Comparison of ENCODE assay signal across 10 cellular contexts in genomic region chr15:85642693-85643058, GRCh38.
DNase-seq lines count a peak whose midpoint lies in the region; ATAC-seq and TF ChIP-seq lines count a peak whose summit lies in the region.
"Had no signal": no experiment of that assay in that cellular context is flagged by ENCODE, and none has a peak within 500 bp of the region (broad histone marks: within the 10 kb centered on the region; RNA-seq: fewer than 3 reads in every experiment).

No MANE protein-coding gene starts in this region.

- 64 to 68% methylated on average over 6 of the region's 6 CpGs for WGBS in upper lobe of left lung, 2 donors

- H3K4me3 ChIP-seq in cardiac fibroblast (replicated peaks in 1 of 2; ENCODE audit: low read depth in 2 of 2, low read length in 2 of 2), result no peak overlapping the region
- H3K4me3 ChIP-seq in upper lobe of left lung, result no peak overlapping the region

- H3K27me3 ChIP-seq in upper lobe of left lung, result no peaks in the 10 kb centered on the region

- CTCF ChIA-PET in activated CD8-positive, alpha-beta memory T cell treated with anti-CD3 and anti-CD28 coated beads, Interleukin-2, amount 10 ng/mL, durations not matched to agents 7 days and 5 days (lab: Charles Lee), result interaction anchor here (1.2 kb wide), 1 partner anchor 229 kb away, joined by 3 read pairs; no protein-coding TSS in a partner anchor

- TF ChIP-seq POLR2A in upper lobe of left lung (IDR thresholded peaks at IDR 0.05), result no peak

- no peak overlapping the region for H3K4me3 Mint-ChIP-seq in glutamatergic neuron (ENCODE audit: unreplicated experiment)
- H3K4me3 Mint-ChIP-seq in nephron, result peak overlapping the region; percentile 24 to 34 (median 26)
- H3K4me3 Mint-ChIP-seq in activated CD8-positive, alpha-beta memory T cell treated with anti-CD3 and anti-CD28 coated beads, Interleukin-2, amount 10 ng/mL, durations not matched to agents 7 days and 5 days, result no peak overlapping the region
- H3K4me3 Mint-ChIP-seq: activated naive CD8-positive, alpha-beta T cell treated with anti-CD3 and anti-CD28 coated beads, Interleukin-2, amount 50 U/mL, for 24 hours; IgD-negative memory B cell had no signal

- H3K4me1 Mint-ChIP-seq in glutamatergic neuron (ENCODE audit: low read depth, unreplicated experiment) (peaks cover 15% of the 10 kb centered on the region), nephron (peaks cover 38% of the 10 kb centered on the region)
- H3K4me1 Mint-ChIP-seq in activated CD8-positive, alpha-beta memory T cell treated with anti-CD3 and anti-CD28 coated beads, Interleukin-2, amount 10 ng/mL, durations not matched to agents 7 days and 5 days, result peaks cover 58% of the 10 kb centered on the region

- H3K27me3 Mint-ChIP-seq in glutamatergic neuron (ENCODE audit: unreplicated experiment), result no peaks in the 10 kb centered on the region
- H3K27me3 Mint-ChIP-seq in nephron (ENCODE audit: low read depth), result no peaks in the 10 kb centered on the region
- H3K27me3 Mint-ChIP-seq in activated CD8-positive, alpha-beta memory T cell treated with anti-CD3 and anti-CD28 coated beads, Interleukin-2, amount 10 ng/mL, durations not matched to agents 7 days and 5 days, result no peaks in the 10 kb centered on the region
- H3K27me3 Mint-ChIP-seq: activated naive CD8-positive, alpha-beta T cell treated with anti-CD3 and anti-CD28 coated beads, Interleukin-2, amount 50 U/mL, for 24 hours; IgD-negative memory B cell had no signal

- TF ChIP-seq CTCF in cardiac fibroblast (IDR thresholded peaks at IDR 0.05; ENCODE audit: low read depth, low read length) (no peak), glutamatergic neuron (IDR thresholded peaks at IDR 0.05; ENCODE audit: partially characterized antibody, unreplicated experiment) (no peak), nephron (IDR thresholded peaks at IDR 0.05; ENCODE audit: unreplicated experiment in 3 of 3) (no peak), upper lobe of left lung (IDR thresholded peaks at IDR 0.05) (peak in 2 of 6 experiments; percentile 4 to 13)

- H3K4me1 ChIP-seq in upper lobe of left lung, result peaks cover 37 to 75% (median 44%) of the 10 kb centered on the region in 4 donors

- DNase-seq in cardiac fibroblast (ENCODE audit: low read depth in 2 of 2) (peak; percentile 24 to 92), glutamatergic neuron (no peak), upper lobe of left lung (no peak), NAMALWA (ENCODE audit: low spot score) (no peak), iPS-NIHi7 (ENCODE audit: extremely low spot score) (no peak)
- DNase-seq in activated CD8-positive, alpha-beta memory T cell treated with anti-CD3 and anti-CD28 coated beads, Interleukin-2, amount 10 ng/mL, durations not matched to agents 7 days and 5 days, result no peak
- DNase-seq: activated CD4-positive, CD25-positive, alpha-beta regulatory T cell treated with anti-CD3 and anti-CD28 coated beads, Interleukin-2, amount 50 U/mL, for 72 hours; activated naive CD8-positive, alpha-beta T cell treated with anti-CD3 and anti-CD28 coated beads, Interleukin-2, amount 50 U/mL, for 24 hours had no signal

- TF ChIP-seq EP300 in upper lobe of left lung (IDR thresholded peaks at IDR 0.05), result no peak

- H3K9me3 Mint-ChIP-seq in glutamatergic neuron (ENCODE audit: unreplicated experiment) (peaks cover 2% of the 10 kb centered on the region), nephron (no peaks in the 10 kb centered on the region)
- H3K9me3 Mint-ChIP-seq in activated CD8-positive, alpha-beta memory T cell treated with anti-CD3 and anti-CD28 coated beads, Interleukin-2, amount 10 ng/mL, durations not matched to agents 7 days and 5 days (ENCODE audit: low read depth), result no peaks in the 10 kb centered on the region
- H3K9me3 Mint-ChIP-seq: activated naive CD8-positive, alpha-beta T cell treated with anti-CD3 and anti-CD28 coated beads, Interleukin-2, amount 50 U/mL, for 24 hours; IgD-negative memory B cell had no signal

- no peaks in the 10 kb centered on the region for H3K36me3 Mint-ChIP-seq in glutamatergic neuron (ENCODE audit: unreplicated experiment)
- peaks cover 45% of the 10 kb centered on the region for H3K36me3 Mint-ChIP-seq in nephron (ENCODE audit: low read depth)
- peaks cover 43% of the 10 kb centered on the region for H3K36me3 Mint-ChIP-seq in activated CD8-positive, alpha-beta memory T cell treated with anti-CD3 and anti-CD28 coated beads, Interleukin-2, amount 10 ng/mL, durations not matched to agents 7 days and 5 days

- H3K9me3 ChIP-seq in upper lobe of left lung, result no peaks in the 10 kb centered on the region

- peak overlapping the region; percentile 5 to 72 (median 61) for H3K27ac ChIP-seq in upper lobe of left lung

- ATAC-seq in upper lobe of left lung (ENCODE audit: low FRiP score in 2 of 2), result peak; percentile 38 to 81
- ATAC-seq in activated CD8-positive, alpha-beta memory T cell treated with anti-CD3 and anti-CD28 coated beads, Interleukin-2, amount 10 ng/mL, durations not matched to agents 7 days and 5 days, result no peak
- ATAC-seq: activated naive CD8-positive, alpha-beta T cell treated with anti-CD3 and anti-CD28 coated beads, Interleukin-2, amount 50 U/mL, for 24 hours had no signal

- H3K27ac Mint-ChIP-seq in glutamatergic neuron (ENCODE audit: unreplicated experiment), result peak overlapping the region; percentile 39
- peak overlapping the region; percentile 89 to 96 (median 95) for H3K27ac Mint-ChIP-seq in nephron
- H3K27ac Mint-ChIP-seq in activated CD8-positive, alpha-beta memory T cell treated with anti-CD3 and anti-CD28 coated beads, Interleukin-2, amount 10 ng/mL, durations not matched to agents 7 days and 5 days, result no peak overlapping the region
- H3K27ac Mint-ChIP-seq: activated naive CD8-positive, alpha-beta T cell treated with anti-CD3 and anti-CD28 coated beads, Interleukin-2, amount 50 U/mL, for 24 hours had no signal

- H3K36me3 ChIP-seq in upper lobe of left lung, result peaks cover 6 to 75% (median 42%) of the 10 kb centered on the region in 4 donors

Comparison
In these comparisons a context has a peak if more than half of its experiments do, and no peak if none do; other contexts are left out.
1. DNase-seq: peak in cardiac fibroblast (2 of 2); none in glutamatergic neuron (single experiment), upper lobe of left lung (0 of 2), activated CD8-positive, alpha-beta memory T cell treated with anti-CD3 and anti-CD28 coated beads, Interleukin-2, amount 10 ng/mL, durations not matched to agents 7 days and 5 days (single experiment), NAMALWA (single experiment) and iPS-NIHi7 (single experiment).
2. H3K4me3 Mint-ChIP-seq: peak in nephron (3 of 3); none in glutamatergic neuron (single experiment) and activated CD8-positive, alpha-beta memory T cell treated with anti-CD3 and anti-CD28 coated beads, Interleukin-2, amount 10 ng/mL, durations not matched to agents 7 days and 5 days (single experiment).